ENCODE assay signal across 3 cellular contexts in the genomic region with DNA sequence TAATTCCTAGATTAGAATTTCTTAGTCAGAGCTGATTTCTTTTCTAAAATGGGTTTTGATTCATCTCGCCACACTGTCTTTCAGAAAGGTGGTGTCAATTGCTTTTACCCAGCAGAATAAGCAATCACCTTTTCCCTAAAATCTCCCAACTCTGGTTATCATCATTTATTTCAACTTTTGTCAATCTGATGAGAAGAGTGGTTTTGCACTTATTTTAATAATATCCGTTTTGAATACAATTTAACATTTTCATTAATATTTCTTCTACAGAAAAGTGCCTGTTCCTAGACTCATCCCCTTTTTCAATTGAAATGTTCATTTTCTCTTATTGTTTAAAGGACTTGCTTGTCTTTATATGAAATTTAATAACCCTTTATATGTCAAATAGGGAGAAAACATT.
A peak's percentile ranks its signal among the peaks of the same experiment; 100 is the strongest.
TF ChIP-seq lines count a peak whose summit lies in the region.

No MANE protein-coding gene starts in this region.

TF ChIP-seq in A549, 52 proteins besides CTCF, POLR2A, EP300 and RAD21:
- TF ChIP-seq ESRRA (IDR thresholded peaks at IDR 0.05; ENCODE audit: borderline replicate concordance, low read length) (no peak), RNF2 (IDR thresholded peaks at IDR 0.05; ENCODE audit: borderline replicate concordance, low read depth) (peak; percentile 31; the same call in 1 of the 2 replicates)

TF ChIP-seq in GM12878, 131 proteins besides CTCF, POLR2A, EP300 and RAD21:
- TF ChIP-seq BMI1 (IDR thresholded peaks at IDR 0.05; ENCODE audit: borderline replicate concordance) (0 out of 2 replicates have a peak, but pooled peaks have one; percentile 52), NFXL1 (IDR thresholded peaks at IDR 0.05; ENCODE audit: borderline replicate concordance) (no peak)
TF ChIP-seq in GM12878: peak in this region for 1.

TF ChIP-seq in K562, 482 proteins besides CTCF, POLR2A, EP300 and RAD21:
- TF ChIP-seq DMBX1 (CRISPR knock-in tag; IDR thresholded peaks at IDR 0.05; ENCODE audit: borderline replicate concordance) (no peak), CTBP1 (IDR thresholded peaks at IDR 0.05; ENCODE audit: borderline replicate concordance) (no peak), ZNF76 (CRISPR knock-in tag; IDR thresholded peaks at IDR 0.05; ENCODE audit: borderline replicate concordance) (no peak), DPF2 (IDR thresholded peaks at IDR 0.05) (no peak), SMC3 (conservative IDR thresholded peaks at IDR 0.05; ENCODE audit: insufficient read depth, low read depth, low read length) (no peak), RBM25 (IDR thresholded peaks at IDR 0.05; ENCODE audit: low read depth, low read length, severe bottlenecking) (no peak), CBX8 (IDR thresholded peaks at IDR 0.05; ENCODE audit: borderline replicate concordance, extremely low read depth, low read depth, low read length, poor library complexity, severe bottlenecking) (peak; percentile 85)
- TF ChIP-seq, protein P1, sequence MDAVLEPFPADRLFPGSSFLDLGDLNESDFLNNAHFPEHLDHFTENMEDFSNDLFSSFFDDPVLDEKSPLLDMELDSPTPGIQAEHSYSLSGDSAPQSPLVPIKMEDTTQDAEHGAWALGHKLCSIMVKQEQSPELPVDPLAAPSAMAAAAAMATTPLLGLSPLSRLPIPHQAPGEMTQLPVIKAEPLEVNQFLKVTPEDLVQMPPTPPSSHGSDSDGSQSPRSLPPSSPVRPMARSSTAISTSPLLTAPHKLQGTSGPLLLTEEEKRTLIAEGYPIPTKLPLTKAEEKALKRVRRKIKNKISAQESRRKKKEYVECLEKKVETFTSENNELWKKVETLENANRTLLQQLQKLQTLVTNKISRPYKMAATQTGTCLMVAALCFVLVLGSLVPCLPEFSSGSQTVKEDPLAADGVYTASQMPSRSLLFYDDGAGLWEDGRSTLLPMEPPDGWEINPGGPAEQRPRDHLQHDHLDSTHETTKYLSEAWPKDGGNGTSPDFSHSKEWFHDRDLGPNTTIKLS (IDR thresholded peaks at IDR 0.05; ENCODE audit: borderline replicate concordance, low read depth) = no peak
